In genomic region chr1:61375082-61375880, GRCh38 we compare ENCODE assay signal across 36 cellular contexts.
"Had no signal": no experiment of that assay in that cellular context is flagged by ENCODE, and none has a peak within 500 bp of the region (broad histone marks: within the 10 kb centered on the region; RNA-seq: fewer than 3 reads in every experiment).

No MANE protein-coding gene starts in this region.

- H3K27me3 Mint-ChIP-seq: activated CD4-positive, alpha-beta memory T cell treated with anti-CD3 and anti-CD28 coated beads, Interleukin-2, amount 10 ng/mL, durations not matched to agents 7 days and 5 days; activated CD8-positive, alpha-beta memory T cell treated with anti-CD3 and anti-CD28 coated beads, Interleukin-2, amount 10 ng/mL, durations not matched to agents 7 days and 5 days; T-cell; T-helper 17 cell had no signal

- H3K9me3 ChIP-seq: adrenal gland, body of pancreas, MG63, Peyer's patch had no signal

- H3K27ac ChIP-seq: adrenal gland, body of pancreas, Peyer's patch, VCaP had no signal

- H3K4me1 ChIP-seq: body of pancreas, Peyer's patch had no signal

- H3K4me1 Mint-ChIP-seq: activated CD4-positive, alpha-beta memory T cell treated with anti-CD3 and anti-CD28 coated beads, Interleukin-2, amount 10 ng/mL, durations not matched to agents 7 days and 5 days; activated CD8-positive, alpha-beta memory T cell treated with anti-CD3 and anti-CD28 coated beads, Interleukin-2, amount 10 ng/mL, durations not matched to agents 7 days and 5 days; T-cell; T-helper 17 cell had no signal

- FAIRE-seq: astrocyte had no signal

- DNase-seq: activated CD4-positive, alpha-beta memory T cell treated with anti-CD3 and anti-CD28 coated beads, Interleukin-2, amount 10 ng/mL, durations not matched to agents 7 days and 5 days; activated CD4-positive, alpha-beta T cell treated with anti-CD3 and anti-CD28 coated beads for 1 hour; activated CD4-positive, alpha-beta T cell treated with anti-CD3 and anti-CD28 coated beads for 48 hours; activated CD4-positive, CD25-positive, alpha-beta regulatory T cell; activated CD8-positive, alpha-beta memory T cell treated with anti-CD3 and anti-CD28 coated beads for 24 hours; activated CD8-positive, alpha-beta memory T cell treated with anti-CD3 and anti-CD28 coated beads, Interleukin-2, amount 10 ng/mL, durations not matched to agents 7 days and 5 days; activated CD8-positive, alpha-beta memory T cell treated with anti-CD3 and anti-CD28 coated beads, Interleukin-2, amount 50 U/mL, for 48 hours; activated gamma-delta T cell; activated naive CD4-positive, alpha-beta T cell treated with Interleukin-2 at 50 U/mL for 16 hours; activated T-cell treated with anti-CD3 and anti-CD28 coated beads, Interleukin-2, amount 50 U/mL, for 1 hour; activated T-cell treated with anti-CD3 and anti-CD28 coated beads, Interleukin-2, amount 50 U/mL, for 72 hours; adrenal gland; body of pancreas; central memory CD4-positive, alpha-beta T cell; MG63; MV-4-11; NCI-H1092; NCI-H1436 treated with DMSO at 0.1 percent for 48 hours; NCI-H1694 treated with DMSO at 0.1 percent for 48 hours; NCI-H2029; NCI-H2171; NCI-H510A; NCI-H526 treated with DMSO at 0.1 percent for 48 hours; NCI-H774; PC-3; Peyer's patch; RPMI8226; SIG-M5; T-cell; T-helper 17 cell had no signal

- ATAC-seq: activated CD8-positive, alpha-beta memory T cell treated with anti-CD3 and anti-CD28 coated beads, Interleukin-2, amount 10 ng/mL, durations not matched to agents 7 days and 5 days; activated naive CD4-positive, alpha-beta T cell treated with anti-CD3 and anti-CD28 coated beads, Interleukin-2, amount 50 U/mL, for 72 hours; activated T-cell treated with anti-CD3 and anti-CD28 coated beads, Interleukin-2, amount 50 U/mL, for 72 hours; body of pancreas; PC-3; Right ventricle myocardium inferior; SK-N-SH treated with all-trans-retinoic acid at 6 μM for 48 hours; T-cell; T-helper 17 cell had no signal

- H3K27me3 ChIP-seq: adrenal gland, body of pancreas, MG63, Peyer's patch had no signal

- H3K36me3 ChIP-seq: adrenal gland, MG63, Peyer's patch had no signal

- H3K36me3 Mint-ChIP-seq: activated naive CD4-positive, alpha-beta T cell treated with anti-CD3 and anti-CD28 coated beads, Interleukin-2, amount 50 U/mL, for 72 hours had no signal

- H3K9me3 Mint-ChIP-seq: activated CD4-positive, alpha-beta memory T cell treated with anti-CD3 and anti-CD28 coated beads, Interleukin-2, amount 10 ng/mL, durations not matched to agents 7 days and 5 days; activated naive CD4-positive, alpha-beta T cell treated with anti-CD3 and anti-CD28 coated beads, Interleukin-2, amount 50 U/mL, for 72 hours; activated T-cell treated with anti-CD3 and anti-CD28 coated beads, Interleukin-2, amount 50 U/mL, for 72 hours; activated T-helper 2 cell treated with anti-CD3 and anti-CD28 coated beads, Interferon-gamma antibody, Interleukin-2, Interleukin-4, amounts not matched to agents 10 μg/mL and 5 μg/mL and 100 μg/mL, durations not matched to agents 14 hours and 24 hours and 36 hours; T-cell had no signal

- H3K4me3 ChIP-seq: adrenal gland, body of pancreas, MG63, Peyer's patch had no signal

- H3K27ac Mint-ChIP-seq: activated CD4-positive, alpha-beta memory T cell treated with anti-CD3 and anti-CD28 coated beads, Interleukin-2, amount 10 ng/mL, durations not matched to agents 7 days and 5 days; activated CD8-positive, alpha-beta memory T cell treated with anti-CD3 and anti-CD28 coated beads, Interleukin-2, amount 10 ng/mL, durations not matched to agents 7 days and 5 days; activated naive CD4-positive, alpha-beta T cell treated with anti-CD3 and anti-CD28 coated beads, Interleukin-2, amount 50 U/mL, for 72 hours; activated T-helper 2 cell treated with anti-CD3 and anti-CD28 coated beads, Interferon-gamma antibody, Interleukin-2, Interleukin-4, amounts not matched to agents 10 μg/mL and 5 μg/mL and 100 μg/mL, durations not matched to agents 14 hours and 24 hours and 36 hours; T-cell; T-helper 17 cell had no signal

- H3K4me3 Mint-ChIP-seq: activated CD4-positive, alpha-beta memory T cell treated with anti-CD3 and anti-CD28 coated beads, Interleukin-2, amount 10 ng/mL, durations not matched to agents 7 days and 5 days; activated CD8-positive, alpha-beta memory T cell treated with anti-CD3 and anti-CD28 coated beads, Interleukin-2, amount 10 ng/mL, durations not matched to agents 7 days and 5 days; activated T-cell treated with anti-CD3 and anti-CD28 coated beads, Interleukin-2, amount 50 U/mL, for 72 hours; T-cell; T-helper 17 cell had no signal
